In genomic region chr16:76857402-76857801, GRCh38 we compare ENCODE assay signal across 27 cellular contexts.
"Had no signal": no experiment of that assay in that cellular context is flagged by ENCODE, and none has a peak within 500 bp of the region (broad histone marks: within the 10 kb centered on the region; RNA-seq: fewer than 3 reads in every experiment).

No MANE protein-coding gene starts in this region.

- ATAC-seq: stimulated activated effector memory CD8-positive, alpha-beta T cell treated with anti-CD3 and anti-CD28 coated beads, Interleukin-12 subunit alpha, Interleukin-12 subunit beta, amount 100 ng/mL, for 72 hours; stimulated activated memory B cell treated with anti-CD40 and anti-IgM and Interleukin-4, amounts not matched to agents 10 μg/mL and 1 μg/mL and 100 μg/mL, for 72 hours; stimulated activated naive B cell treated with anti-CD40 and anti-IgM and Interleukin-4, amounts not matched to agents 10 μg/mL and 1 μg/mL and 100 μg/mL, for 72 hours; stimulated activated naive CD8-positive, alpha-beta T cell treated with anti-CD3 and anti-CD28 coated beads, Interleukin-15, amount 100 ng/mL, for 72 hours; stimulated activated naive CD8-positive, alpha-beta T cell treated with anti-CD3 and anti-CD28 coated beads, Interleukin-15, Interleukin-2, amounts not matched to agents 100 U/mL and 50 U/mL, for 24 hours; upper lobe of right lung had no signal

- H3K27me3 Mint-ChIP-seq: stimulated activated memory B cell treated with anti-CD40 and anti-IgM and Interleukin-4, amounts not matched to agents 10 μg/mL and 1 μg/mL and 100 μg/mL, for 72 hours; stimulated activated naive B cell treated with anti-CD40 and anti-IgM and Interleukin-4, amounts not matched to agents 10 μg/mL and 1 μg/mL and 100 μg/mL, for 72 hours; stimulated activated naive CD8-positive, alpha-beta T cell treated with anti-CD3 and anti-CD28 coated beads, Interleukin-15, amount 100 ng/mL, for 72 hours; stimulated activated naive CD8-positive, alpha-beta T cell treated with anti-CD3 and anti-CD28 coated beads, Interleukin-15, Interleukin-2, amounts not matched to agents 100 ng/mL and 50 ng/mL, for 24 hours; type B pancreatic cell had no signal

- DNase-seq: stimulated activated CD4-positive, alpha-beta T cell treated with anti-CD3 and anti-CD28 coated beads, Interleukin-2, amount 100 ng/mL, for 48 hours; stimulated activated CD4-positive, alpha-beta T cell treated with anti-CD3 and anti-CD28 coated beads, Interleukin-4, amount 100 ng/mL, for 1 hour; stimulated activated CD4-positive, alpha-beta T cell treated with anti-CD3 and anti-CD28 coated beads, Interleukin-4, amount 100 ng/mL, for 24 hours; stimulated activated CD4-positive, alpha-beta T cell treated with anti-CD3 and anti-CD28 coated beads, Interleukin-4, amount 100 ng/mL, for 4 hours; stimulated activated CD8-positive, alpha-beta memory T cell treated with anti-CD3 and anti-CD28 coated beads, Interleukin-4, amount 100 ng/mL, for 48 hours; stimulated activated naive B cell treated with anti-CD40 and anti-IgM and Interleukin-4, amounts not matched to agents 10 μg/mL and 1 μg/mL and 100 μg/mL, for 72 hours; stimulated activated naive CD4-positive, alpha-beta T cell; stimulated activated naive CD4-positive, alpha-beta T cell treated with Interleukin-2 at 50 U/mL for 16 hours; stimulated activated naive CD8-positive, alpha-beta T cell treated with anti-CD3 and anti-CD28 coated beads, Interleukin-15, amount 100 ng/mL, for 72 hours; stimulated activated naive CD8-positive, alpha-beta T cell treated with anti-CD3 and anti-CD28 coated beads, Interleukin-15, Interleukin-2, amounts not matched to agents 100 U/mL and 50 U/mL, for 24 hours; stomach; substantia nigra; testis; thyroid gland; tibial artery; transverse colon; upper lobe of left lung; upper lobe of right lung; uterus had no signal

- H3K4me3 ChIP-seq: stomach, suprapubic skin, testis, thoracic aorta, thyroid gland, tibial artery, tibial nerve, transverse colon, upper lobe of left lung, upper lobe of right lung, uterus, vagina had no signal

- H3K27me3 ChIP-seq: stomach, suprapubic skin, testis, thyroid gland, tibial artery, tibial nerve, transverse colon, upper lobe of left lung, upper lobe of right lung, uterus, vagina had no signal

- H3K36me3 ChIP-seq: stomach, suprapubic skin, thoracic aorta, thyroid gland, tibial artery, tibial nerve, transverse colon, upper lobe of left lung, upper lobe of right lung, uterus, vagina had no signal

- H3K4me1 ChIP-seq: stomach, suprapubic skin, testis, thyroid gland, tibial artery, tibial nerve, transverse colon, upper lobe of left lung, upper lobe of right lung, uterus, vagina had no signal

- H3K4me3 Mint-ChIP-seq: stimulated activated effector memory CD8-positive, alpha-beta T cell treated with anti-CD3 and anti-CD28 coated beads, Interleukin-12 subunit alpha, Interleukin-12 subunit beta, amount 100 ng/mL, for 72 hours; stimulated activated memory B cell treated with anti-CD40 and anti-IgM and Interleukin-4, amounts not matched to agents 10 μg/mL and 1 μg/mL and 100 μg/mL, for 72 hours; stimulated activated naive B cell treated with anti-CD40 and anti-IgM and Interleukin-4, amounts not matched to agents 10 μg/mL and 1 μg/mL and 100 μg/mL, for 72 hours; stimulated activated naive CD8-positive, alpha-beta T cell treated with anti-CD3 and anti-CD28 coated beads, Interleukin-15, amount 100 ng/mL, for 72 hours; stimulated activated naive CD8-positive, alpha-beta T cell treated with anti-CD3 and anti-CD28 coated beads, Interleukin-15, Interleukin-2, amounts not matched to agents 100 ng/mL and 50 ng/mL, for 24 hours; type B pancreatic cell had no signal

- H3K9me3 ChIP-seq: suprapubic skin, testis, thoracic aorta, thyroid gland, transverse colon, upper lobe of left lung, upper lobe of right lung, vagina had no signal

- H3K36me3 Mint-ChIP-seq: stimulated activated effector memory CD8-positive, alpha-beta T cell treated with anti-CD3 and anti-CD28 coated beads, Interleukin-12 subunit alpha, Interleukin-12 subunit beta, amount 100 ng/mL, for 72 hours; stimulated activated memory B cell treated with anti-CD40 and anti-IgM and Interleukin-4, amounts not matched to agents 10 μg/mL and 1 μg/mL and 100 μg/mL, for 72 hours; stimulated activated naive B cell treated with anti-CD40 and anti-IgM and Interleukin-4, amounts not matched to agents 10 μg/mL and 1 μg/mL and 100 μg/mL, for 72 hours; type B pancreatic cell had no signal

- H3K27ac Mint-ChIP-seq: stimulated activated effector memory CD8-positive, alpha-beta T cell treated with anti-CD3 and anti-CD28 coated beads, Interleukin-12 subunit alpha, Interleukin-12 subunit beta, amount 100 ng/mL, for 72 hours; stimulated activated memory B cell treated with anti-CD40 and anti-IgM and Interleukin-4, amounts not matched to agents 10 μg/mL and 1 μg/mL and 100 μg/mL, for 72 hours; stimulated activated naive B cell treated with anti-CD40 and anti-IgM and Interleukin-4, amounts not matched to agents 10 μg/mL and 1 μg/mL and 100 μg/mL, for 72 hours; stimulated activated naive CD8-positive, alpha-beta T cell treated with anti-CD3 and anti-CD28 coated beads, Interleukin-15, amount 100 ng/mL, for 72 hours; stimulated activated naive CD8-positive, alpha-beta T cell treated with anti-CD3 and anti-CD28 coated beads, Interleukin-15, Interleukin-2, amounts not matched to agents 100 ng/mL and 50 ng/mL, for 24 hours; type B pancreatic cell had no signal

- H3K27ac ChIP-seq: stomach, suprapubic skin, testis, thoracic aorta, thyroid gland, tibial artery, tibial nerve, transverse colon, upper lobe of left lung, upper lobe of right lung, uterus, vagina had no signal

- H3K9me3 Mint-ChIP-seq: stimulated activated naive B cell treated with anti-CD40 and anti-IgM and Interleukin-4, amounts not matched to agents 10 μg/mL and 1 μg/mL and 100 μg/mL, for 72 hours had no signal

- H3K4me1 Mint-ChIP-seq: stimulated activated effector memory CD8-positive, alpha-beta T cell treated with anti-CD3 and anti-CD28 coated beads, Interleukin-12 subunit alpha, Interleukin-12 subunit beta, amount 100 ng/mL, for 72 hours; stimulated activated memory B cell treated with anti-CD40 and anti-IgM and Interleukin-4, amounts not matched to agents 10 μg/mL and 1 μg/mL and 100 μg/mL, for 72 hours; stimulated activated naive B cell treated with anti-CD40 and anti-IgM and Interleukin-4, amounts not matched to agents 10 μg/mL and 1 μg/mL and 100 μg/mL, for 72 hours; stimulated activated naive CD8-positive, alpha-beta T cell treated with anti-CD3 and anti-CD28 coated beads, Interleukin-15, amount 100 ng/mL, for 72 hours had no signal
